In the genomic region with DNA sequence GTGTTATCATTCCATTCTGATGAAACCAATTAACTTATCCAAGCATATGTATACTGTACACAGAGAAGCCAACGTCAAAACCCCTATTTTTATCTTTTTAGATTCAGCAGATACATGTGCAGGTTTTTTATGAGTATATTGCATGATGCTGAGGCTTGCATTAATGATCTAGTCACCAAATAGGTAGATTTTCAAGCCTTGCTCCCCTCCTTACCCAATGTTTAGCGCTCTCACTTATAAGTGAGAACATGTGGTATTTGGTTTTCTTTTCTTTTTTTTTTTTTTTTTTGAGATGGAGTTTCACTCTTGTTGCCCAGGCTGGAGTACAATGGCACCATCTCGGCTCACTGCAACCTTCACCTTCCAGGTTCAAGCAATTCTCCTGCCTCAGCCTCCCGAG, we compare ENCODE assay signal across 21 cellular contexts. TPM values are rescaled to one million over a fixed set of nuclear protein-coding genes. Genes with fewer than 3 reads are reported as not detected.
DNase-seq lines count a peak whose midpoint lies in the region; ATAC-seq and TF ChIP-seq lines count a peak whose summit lies in the region.
"Not testable (repeated sequence)": the region's sequence is repeated elsewhere in the genome, so short reads cannot be mapped to it uniquely, and the experiment has no call there.
"Had no signal": no experiment of that assay in that cellular context is flagged by ENCODE, and none has a peak within 500 bp of the region (broad histone marks: within the 10 kb centered on the region; RNA-seq: fewer than 3 reads in every experiment).

No MANE protein-coding gene starts in this region.

- H3K27ac Mint-ChIP-seq in central memory CD8-positive, alpha-beta T cell (ENCODE audit: low read depth) = peak overlapping the region; percentile 25
- peak overlapping the region in 1 of 2 donors; percentile 77 for H3K27ac Mint-ChIP-seq in effector memory CD8-positive, alpha-beta T cell
- H3K27ac Mint-ChIP-seq in immature natural killer cell = peak overlapping the region; percentile 93 to 100 (median 99)
- H3K27ac Mint-ChIP-seq in natural killer cell = peak overlapping the region; percentile 94 to 98
- peak overlapping the region; percentile 95 to 97 for H3K27ac Mint-ChIP-seq in natural killer cell treated with Interleukin-12 subunit alpha and Interleukin-12 subunit beta and Interleukin-15 and Interleukin-18, amount 100 ng/mL, for 72 hours

- H3K4me1 ChIP-seq in spleen = peaks cover 0 to 19% (median 0%) of the 10 kb centered on the region in 6 donors

- H3K36me3 Mint-ChIP-seq in central memory CD8-positive, alpha-beta T cell (ENCODE audit: insufficient read depth); effector memory CD8-positive, alpha-beta T cell (ENCODE audit: insufficient read depth); immature natural killer cell; natural killer cell; natural killer cell treated with Interleukin-12 subunit alpha and Interleukin-12 subunit beta and Interleukin-15 and Interleukin-18, amount 100 ng/mL, for 72 hours: not testable (repeated sequence)

- H3K27me3 ChIP-seq in spleen (replicated peaks in 1 of 7) = peaks cover 0 to 24% (median 0%) of the 10 kb centered on the region in 7 donors

- not testable (repeated sequence) for H3K9me3 Mint-ChIP-seq in central memory CD8-positive, alpha-beta T cell; effector memory CD8-positive, alpha-beta T cell; immature natural killer cell; natural killer cell; natural killer cell treated with Interleukin-12 subunit alpha and Interleukin-12 subunit beta and Interleukin-15 and Interleukin-18, amount 100 ng/mL, for 72 hours

- intact Hi-C loops in natural killer cell (cut with micrococcal nuclease) = loop anchor here (2.0 to 10.0 kb wide), 3 partner anchors 17 to 369 kb away; no protein-coding TSS in a partner anchor
- intact Hi-C loops in spleen (cut with DNase I; ENCODE audit: low total_unique reads) = not testable (repeated sequence)

- peaks cover 21% of the 10 kb centered on the region for H3K27me3 Mint-ChIP-seq in central memory CD8-positive, alpha-beta T cell
- peaks cover 10 to 21% of the 10 kb centered on the region in 2 donors for H3K27me3 Mint-ChIP-seq in effector memory CD8-positive, alpha-beta T cell
- peaks cover 14 to 28% (median 17%) of the 10 kb centered on the region in 3 donors for H3K27me3 Mint-ChIP-seq in immature natural killer cell (ENCODE audit: low read depth in 3 of 3)
- not testable (repeated sequence) for H3K27me3 Mint-ChIP-seq in natural killer cell (ENCODE audit: low read depth in 2 of 2); natural killer cell treated with Interleukin-12 subunit alpha and Interleukin-12 subunit beta and Interleukin-15 and Interleukin-18, amount 100 ng/mL, for 72 hours

- not testable (repeated sequence) for H3K4me1 Mint-ChIP-seq in central memory CD8-positive, alpha-beta T cell
- H3K4me1 Mint-ChIP-seq in effector memory CD8-positive, alpha-beta T cell (ENCODE audit: low read depth in 2 of 2) = peaks cover 0 to 10% of the 10 kb centered on the region in 2 donors
- peaks cover 62 to 75% of the 10 kb centered on the region in 2 donors for H3K4me1 Mint-ChIP-seq in immature natural killer cell
- H3K4me1 Mint-ChIP-seq in natural killer cell = peaks cover 52 to 65% of the 10 kb centered on the region in 2 donors
- H3K4me1 Mint-ChIP-seq in natural killer cell treated with Interleukin-12 subunit alpha and Interleukin-12 subunit beta and Interleukin-15 and Interleukin-18, amount 100 ng/mL, for 72 hours (ENCODE audit: low read depth in 2 of 2) = peaks cover 47 to 54% of the 10 kb centered on the region in 2 donors

- not testable (repeated sequence) for H3K9me3 ChIP-seq in spleen

- not testable (repeated sequence) for H3K4me3 ChIP-seq in spleen

- TF ChIP-seq POLR2A in spleen (IDR thresholded peaks at IDR 0.05) = not testable (repeated sequence)

- ATAC-seq in central memory CD8-positive, alpha-beta T cell (replicated peaks; ENCODE audit: extremely low read depth, poor library complexity, severe bottlenecking) = peak; percentile 46
- ATAC-seq in effector memory CD8-positive, alpha-beta T cell (replicated peaks) = peak; percentile 48
- ATAC-seq in natural killer cell = peak; percentile 30 to 51 (median 43)
- ATAC-seq in natural killer cell treated with Interleukin-12 subunit alpha and Interleukin-12 subunit beta and Interleukin-15 and Interleukin-18, amount 100 ng/mL, for 72 hours = peak; percentile 24 to 25

- TF ChIP-seq CTCF in natural killer cell (IDR thresholded peaks at IDR 0.05); spleen (IDR thresholded peaks at IDR 0.05 in 8 of 11, conservative IDR thresholded peaks at IDR 0.05 in 3 of 11): not testable (repeated sequence)

- peak overlapping the region in 1 of 8 donors; percentile 14 for H3K27ac ChIP-seq in spleen

- not testable (repeated sequence) for H3K4me3 Mint-ChIP-seq in central memory CD8-positive, alpha-beta T cell
- peak overlapping the region in 1 of 2 donors; percentile 33 for H3K4me3 Mint-ChIP-seq in effector memory CD8-positive, alpha-beta T cell
- H3K4me3 Mint-ChIP-seq in immature natural killer cell (peak overlapping the region; percentile 97 to 99 (median 98)), natural killer cell (peak overlapping the region; percentile 92)
- peak overlapping the region; percentile 91 for H3K4me3 Mint-ChIP-seq in natural killer cell treated with Interleukin-12 subunit alpha and Interleukin-12 subunit beta and Interleukin-15 and Interleukin-18, amount 100 ng/mL, for 72 hours

- H3K36me3 ChIP-seq in spleen = not testable (repeated sequence)

- DNase-seq in central memory CD8-positive, alpha-beta T cell (ENCODE audit: low spot score in 2 of 2); effector memory CD8-positive, alpha-beta T cell; natural killer cell; natural killer cell treated with Interleukin-12 subunit alpha and Interleukin-12 subunit beta and Interleukin-15 and Interleukin-18, amount 100 ng/mL, for 72 hours (ENCODE audit: low spot score): not testable (repeated sequence)
- peak; percentile 69 to 71 (median 70) for DNase-seq in immature natural killer cell
- peak; percentile 11 for DNase-seq in spleen

- WGBS in spleen, 5 donors = 79 to 88% (median 80%) methylated on average over 4 of the region's 4 CpGs

RNA-seq across cellular contexts. Expression of gene NCR1, which starts 1.7 kb away (rescaled TPM):
- polyA plus RNA-seq in immature natural killer cell = 100 to 1,000 TPM in 1 of 3 donors, 10 to 100 TPM in 2; 34.1 to 146 (median 61.1) TPM
- total RNA-seq in natural killer cell = 100 to 1,000 TPM; 213 to 342 (median 244) TPM
- total RNA-seq in natural killer cell treated with Interleukin-12 subunit alpha and Interleukin-12 subunit beta and Interleukin-15 and Interleukin-18, amount 100 ng/mL, for 72 hours = 100 to 1,000 TPM in 1 of 2 donors, 10 to 100 TPM in 1; 81.6 to 253 TPM
- 10 to 100 TPM in 5 of 7 donors, 1 to 10 TPM in 2; 8.2 to 16.7 (median 11.8) TPM for total RNA-seq in spleen
- 1 to 10 TPM in 1 of 3 donors, under 1 TPM in 2; 0.33 to 1.3 (median 0.50) TPM for polyA plus RNA-seq in spleen
- total RNA-seq: A172; A673; B cell; Calu3; CD4-positive, alpha-beta memory T cell; CD4-positive, alpha-beta T cell; CD4-positive, CD25-positive, alpha-beta regulatory T cell had no signal
- polyA plus RNA-seq: A549; AG04450; BJ; CD4-positive, alpha-beta memory T cell had no signal

RNA-seq across cellular contexts. Expression of gene FCAR, which starts 30.2 kb away (rescaled TPM):
- polyA plus RNA-seq in immature natural killer cell = under 1 TPM in 1 of 3 donors, not detected in 2; 0.46 TPM
- total RNA-seq in natural killer cell = 10 to 100 TPM in 1 of 3 donors, 1 to 10 TPM in 1, under 1 TPM in 1; 0.26 to 23.7 (median 6.7) TPM
- not detected for total RNA-seq in natural killer cell treated with Interleukin-12 subunit alpha and Interleukin-12 subunit beta and Interleukin-15 and Interleukin-18, amount 100 ng/mL, for 72 hours
- total RNA-seq in spleen = 10 to 100 TPM; 17.4 to 86.3 (median 32.8) TPM
- polyA plus RNA-seq in spleen = 1 to 10 TPM in 2 of 3 donors, under 1 TPM in 1; 0.59 to 3.7 (median 1.1) TPM
- total RNA-seq: A172; A673; B cell; Caco-2; Calu3; CD4-positive, CD25-positive, alpha-beta regulatory T cell; CD8-positive, alpha-beta memory T cell; Daoy had no signal
- polyA plus RNA-seq: A549; AG04450; BJ; CD4-positive, alpha-beta memory T cell; CD8-positive, alpha-beta memory T cell had no signal

RNA-seq across cellular contexts. Expression of gene NLRP7, which starts 43.1 kb away (rescaled TPM):
- polyA plus RNA-seq in immature natural killer cell (1 to 10 TPM in 1 of 3 donors, under 1 TPM in 1, not detected in 1; 0.27 to 2.0 TPM), spleen (under 1 TPM; 0.09 to 0.11 (median 0.10) TPM)
- total RNA-seq in natural killer cell (not detected), spleen (1 to 10 TPM in 1 of 7 donors, under 1 TPM in 6; 0.09 to 1.3 (median 0.36) TPM)
- total RNA-seq in natural killer cell treated with Interleukin-12 subunit alpha and Interleukin-12 subunit beta and Interleukin-15 and Interleukin-18, amount 100 ng/mL, for 72 hours = 1 to 10 TPM; 1.1 to 1.2 TPM
- total RNA-seq: A172; A673; Calu3; CD4-positive, alpha-beta memory T cell; CD4-positive, alpha-beta T cell; CD4-positive, CD25-positive, alpha-beta regulatory T cell; CD8-positive, alpha-beta memory T cell; CD8-positive, alpha-beta T cell; Daoy had no signal
- polyA plus RNA-seq: A549; AG04450; BJ; CD14-positive monocyte; CD4-positive, alpha-beta memory T cell; CD4-positive, CD25-positive, alpha-beta regulatory T cell; CD8-positive, alpha-beta memory T cell had no signal

RNA-seq across cellular contexts. Expression of gene KIR3DL2, which starts 54.0 kb away (rescaled TPM):
- polyA plus RNA-seq in immature natural killer cell = 10 to 100 TPM; 36.1 to 61.1 (median 44.1) TPM
- total RNA-seq in natural killer cell = 10 to 100 TPM; 24.0 to 89.0 (median 65.1) TPM
- 10 to 100 TPM; 10.3 to 51.2 TPM for total RNA-seq in natural killer cell treated with Interleukin-12 subunit alpha and Interleukin-12 subunit beta and Interleukin-15 and Interleukin-18, amount 100 ng/mL, for 72 hours
- 1 to 10 TPM in 5 of 7 donors, under 1 TPM in 2; 0.39 to 2.7 (median 1.0) TPM for total RNA-seq in spleen
- polyA plus RNA-seq in spleen = under 1 TPM; 0.13 to 0.59 (median 0.19) TPM
- total RNA-seq: A172, A673, Caco-2, Calu3, Daoy had no signal
- polyA plus RNA-seq: A549, AG04450, BJ had no signal

Comparison
In these comparisons a context has a peak if more than half of its experiments do, and no peak if none do; other contexts are left out.
1. RNA of gene NCR1, which starts 1.7 kb away (total RNA-seq): 81.6 to 253 TPM in natural killer cell treated with Interleukin-12 subunit alpha and Interleukin-12 subunit beta and Interleukin-15 and Interleukin-18, amount 100 ng/mL, for 72 hours and 213 to 342 TPM in natural killer cell; 8.2 to 16.7 TPM in spleen; every median in the first group is over 4 times any median in the second.
2. Peak in every context shown above with its lines, with median percentiles within 50 percentile points of each other: ATAC-seq.